ENCODE assay signal across 1 cellular context in the genomic region with DNA sequence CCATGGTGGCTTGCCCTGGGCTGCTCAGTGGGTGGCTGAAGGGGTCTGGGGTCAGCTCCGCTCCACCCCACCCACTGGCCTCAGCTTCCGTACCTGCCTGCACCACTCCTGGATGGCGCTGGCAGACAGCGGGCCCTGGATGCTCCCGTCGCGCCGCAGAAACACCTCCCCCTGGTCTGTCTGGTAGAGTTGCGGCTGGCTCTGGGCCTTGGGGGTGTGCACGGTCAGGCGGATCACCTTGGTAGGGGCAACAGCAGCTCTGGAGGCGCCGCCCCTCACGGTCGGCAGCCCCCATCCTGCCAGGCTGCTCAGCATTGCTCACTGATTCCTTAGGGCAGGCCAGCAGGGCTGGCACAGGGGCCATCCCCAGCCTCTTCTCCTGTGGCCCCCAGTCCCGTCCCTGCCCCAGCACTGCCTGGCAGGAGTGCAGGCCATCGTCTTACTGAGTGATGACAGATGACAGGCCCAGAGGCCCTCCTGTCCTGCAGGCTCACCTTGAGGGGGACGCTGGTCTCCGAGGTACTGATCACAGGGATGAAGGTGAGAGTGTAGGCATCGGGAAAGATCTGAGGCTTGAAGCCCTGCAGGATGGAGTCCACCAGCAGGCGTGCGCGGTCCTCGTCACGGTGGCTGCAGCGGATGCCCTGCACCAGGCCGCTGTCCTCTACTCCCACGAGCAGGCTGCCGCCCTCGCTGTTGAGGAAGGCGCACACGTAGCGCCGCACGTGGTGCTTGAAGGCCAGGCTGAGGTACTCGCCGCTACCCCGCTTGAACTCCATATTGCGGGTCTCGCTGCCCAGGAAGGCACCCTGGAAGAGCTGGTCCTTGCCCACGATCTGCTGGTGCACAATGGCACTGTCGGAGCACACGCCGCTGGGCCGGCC.
TF ChIP-seq lines count a peak whose summit lies in the region.

No MANE protein-coding gene starts in this region.

TF ChIP-seq in H1, 55 proteins besides CTCF, POLR2A, EP300 and RAD21:
- TF ChIP-seq TCF12 (IDR thresholded peaks at IDR 0.05; ENCODE audit: low read depth, low read length) (no peak), SIRT6 (IDR thresholded peaks at IDR 0.05; ENCODE audit: low read length) (no peak), NRF1 (IDR thresholded peaks at IDR 0.05; ENCODE audit: low read depth, low read length) (no peak), PHF8 (conservative IDR thresholded peaks at IDR 0.05; ENCODE audit: low read depth, low read length) (no peak), SP1 (IDR thresholded peaks at IDR 0.05; ENCODE audit: low read depth, low read length) (no peak), HDAC6 (IDR thresholded peaks at IDR 0.05; ENCODE audit: low read depth, low read length) (no peak), GTF2F1 (IDR thresholded peaks at IDR 0.05; ENCODE audit: borderline replicate concordance, low read depth, low read length) (no peak), YY1 (IDR thresholded peaks at IDR 0.05; ENCODE audit: low read depth, low read length) (no peak), BACH1 (IDR thresholded peaks at IDR 0.05; ENCODE audit: low read length) (no peak), SP2 (IDR thresholded peaks at IDR 0.05; ENCODE audit: low read length) (no peak), KDM1A (IDR thresholded peaks at IDR 0.05; ENCODE audit: borderline replicate concordance, low read length) (no peak), RFX5 (IDR thresholded peaks at IDR 0.05; ENCODE audit: borderline replicate concordance, low read depth, low read length) (no peak), SUZ12 (IDR thresholded peaks at IDR 0.05; ENCODE audit: low read length) (no peak), TAF7 (optimal IDR thresholded peaks at IDR 0.05; ENCODE audit: borderline replicate concordance, low read depth, low read length) (no peak), JUN (IDR thresholded peaks at IDR 0.05; ENCODE audit: low read depth, low read length) (no peak), CHD1 (IDR thresholded peaks at IDR 0.05; ENCODE audit: low read depth, low read length) (no peak)
- TF ChIP-seq, protein P1, sequence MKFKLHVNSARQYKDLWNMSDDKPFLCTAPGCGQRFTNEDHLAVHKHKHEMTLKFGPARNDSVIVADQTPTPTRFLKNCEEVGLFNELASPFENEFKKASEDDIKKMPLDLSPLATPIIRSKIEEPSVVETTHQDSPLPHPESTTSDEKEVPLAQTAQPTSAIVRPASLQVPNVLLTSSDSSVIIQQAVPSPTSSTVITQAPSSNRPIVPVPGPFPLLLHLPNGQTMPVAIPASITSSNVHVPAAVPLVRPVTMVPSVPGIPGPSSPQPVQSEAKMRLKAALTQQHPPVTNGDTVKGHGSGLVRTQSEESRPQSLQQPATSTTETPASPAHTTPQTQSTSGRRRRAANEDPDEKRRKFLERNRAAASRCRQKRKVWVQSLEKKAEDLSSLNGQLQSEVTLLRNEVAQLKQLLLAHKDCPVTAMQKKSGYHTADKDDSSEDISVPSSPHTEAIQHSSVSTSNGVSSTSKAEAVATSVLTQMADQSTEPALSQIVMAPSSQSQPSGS (IDR thresholded peaks at IDR 0.05; ENCODE audit: low read length) = no peak
- TF ChIP-seq, protein P2, sequence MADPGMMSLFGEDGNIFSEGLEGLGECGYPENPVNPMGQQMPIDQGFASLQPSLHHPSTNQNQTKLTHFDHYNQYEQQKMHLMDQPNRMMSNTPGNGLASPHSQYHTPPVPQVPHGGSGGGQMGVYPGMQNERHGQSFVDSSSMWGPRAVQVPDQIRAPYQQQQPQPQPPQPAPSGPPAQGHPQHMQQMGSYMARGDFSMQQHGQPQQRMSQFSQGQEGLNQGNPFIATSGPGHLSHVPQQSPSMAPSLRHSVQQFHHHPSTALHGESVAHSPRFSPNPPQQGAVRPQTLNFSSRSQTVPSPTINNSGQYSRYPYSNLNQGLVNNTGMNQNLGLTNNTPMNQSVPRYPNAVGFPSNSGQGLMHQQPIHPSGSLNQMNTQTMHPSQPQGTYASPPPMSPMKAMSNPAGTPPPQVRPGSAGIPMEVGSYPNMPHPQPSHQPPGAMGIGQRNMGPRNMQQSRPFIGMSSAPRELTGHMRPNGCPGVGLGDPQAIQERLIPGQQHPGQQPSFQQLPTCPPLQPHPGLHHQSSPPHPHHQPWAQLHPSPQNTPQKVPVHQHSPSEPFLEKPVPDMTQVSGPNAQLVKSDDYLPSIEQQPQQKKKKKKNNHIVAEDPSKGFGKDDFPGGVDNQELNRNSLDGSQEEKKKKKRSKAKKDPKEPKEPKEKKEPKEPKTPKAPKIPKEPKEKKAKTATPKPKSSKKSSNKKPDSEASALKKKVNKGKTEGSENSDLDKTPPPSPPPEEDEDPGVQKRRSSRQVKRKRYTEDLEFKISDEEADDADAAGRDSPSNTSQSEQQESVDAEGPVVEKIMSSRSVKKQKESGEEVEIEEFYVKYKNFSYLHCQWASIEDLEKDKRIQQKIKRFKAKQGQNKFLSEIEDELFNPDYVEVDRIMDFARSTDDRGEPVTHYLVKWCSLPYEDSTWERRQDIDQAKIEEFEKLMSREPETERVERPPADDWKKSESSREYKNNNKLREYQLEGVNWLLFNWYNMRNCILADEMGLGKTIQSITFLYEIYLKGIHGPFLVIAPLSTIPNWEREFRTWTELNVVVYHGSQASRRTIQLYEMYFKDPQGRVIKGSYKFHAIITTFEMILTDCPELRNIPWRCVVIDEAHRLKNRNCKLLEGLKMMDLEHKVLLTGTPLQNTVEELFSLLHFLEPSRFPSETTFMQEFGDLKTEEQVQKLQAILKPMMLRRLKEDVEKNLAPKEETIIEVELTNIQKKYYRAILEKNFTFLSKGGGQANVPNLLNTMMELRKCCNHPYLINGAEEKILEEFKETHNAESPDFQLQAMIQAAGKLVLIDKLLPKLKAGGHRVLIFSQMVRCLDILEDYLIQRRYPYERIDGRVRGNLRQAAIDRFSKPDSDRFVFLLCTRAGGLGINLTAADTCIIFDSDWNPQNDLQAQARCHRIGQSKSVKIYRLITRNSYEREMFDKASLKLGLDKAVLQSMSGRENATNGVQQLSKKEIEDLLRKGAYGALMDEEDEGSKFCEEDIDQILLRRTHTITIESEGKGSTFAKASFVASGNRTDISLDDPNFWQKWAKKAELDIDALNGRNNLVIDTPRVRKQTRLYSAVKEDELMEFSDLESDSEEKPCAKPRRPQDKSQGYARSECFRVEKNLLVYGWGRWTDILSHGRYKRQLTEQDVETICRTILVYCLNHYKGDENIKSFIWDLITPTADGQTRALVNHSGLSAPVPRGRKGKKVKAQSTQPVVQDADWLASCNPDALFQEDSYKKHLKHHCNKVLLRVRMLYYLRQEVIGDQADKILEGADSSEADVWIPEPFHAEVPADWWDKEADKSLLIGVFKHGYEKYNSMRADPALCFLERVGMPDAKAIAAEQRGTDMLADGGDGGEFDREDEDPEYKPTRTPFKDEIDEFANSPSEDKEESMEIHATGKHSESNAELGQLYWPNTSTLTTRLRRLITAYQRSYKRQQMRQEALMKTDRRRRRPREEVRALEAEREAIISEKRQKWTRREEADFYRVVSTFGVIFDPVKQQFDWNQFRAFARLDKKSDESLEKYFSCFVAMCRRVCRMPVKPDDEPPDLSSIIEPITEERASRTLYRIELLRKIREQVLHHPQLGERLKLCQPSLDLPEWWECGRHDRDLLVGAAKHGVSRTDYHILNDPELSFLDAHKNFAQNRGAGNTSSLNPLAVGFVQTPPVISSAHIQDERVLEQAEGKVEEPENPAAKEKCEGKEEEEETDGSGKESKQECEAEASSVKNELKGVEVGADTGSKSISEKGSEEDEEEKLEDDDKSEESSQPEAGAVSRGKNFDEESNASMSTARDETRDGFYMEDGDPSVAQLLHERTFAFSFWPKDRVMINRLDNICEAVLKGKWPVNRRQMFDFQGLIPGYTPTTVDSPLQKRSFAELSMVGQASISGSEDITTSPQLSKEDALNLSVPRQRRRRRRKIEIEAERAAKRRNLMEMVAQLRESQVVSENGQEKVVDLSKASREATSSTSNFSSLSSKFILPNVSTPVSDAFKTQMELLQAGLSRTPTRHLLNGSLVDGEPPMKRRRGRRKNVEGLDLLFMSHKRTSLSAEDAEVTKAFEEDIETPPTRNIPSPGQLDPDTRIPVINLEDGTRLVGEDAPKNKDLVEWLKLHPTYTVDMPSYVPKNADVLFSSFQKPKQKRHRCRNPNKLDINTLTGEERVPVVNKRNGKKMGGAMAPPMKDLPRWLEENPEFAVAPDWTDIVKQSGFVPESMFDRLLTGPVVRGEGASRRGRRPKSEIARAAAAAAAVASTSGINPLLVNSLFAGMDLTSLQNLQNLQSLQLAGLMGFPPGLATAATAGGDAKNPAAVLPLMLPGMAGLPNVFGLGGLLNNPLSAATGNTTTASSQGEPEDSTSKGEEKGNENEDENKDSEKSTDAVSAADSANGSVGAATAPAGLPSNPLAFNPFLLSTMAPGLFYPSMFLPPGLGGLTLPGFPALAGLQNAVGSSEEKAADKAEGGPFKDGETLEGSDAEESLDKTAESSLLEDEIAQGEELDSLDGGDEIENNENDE (IDR thresholded peaks at IDR 0.05; ENCODE audit: insufficient replicate concordance, low read length) = no peak
- TF ChIP-seq, protein P3, sequence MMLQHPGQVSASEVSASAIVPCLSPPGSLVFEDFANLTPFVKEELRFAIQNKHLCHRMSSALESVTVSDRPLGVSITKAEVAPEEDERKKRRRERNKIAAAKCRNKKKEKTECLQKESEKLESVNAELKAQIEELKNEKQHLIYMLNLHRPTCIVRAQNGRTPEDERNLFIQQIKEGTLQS (IDR thresholded peaks at IDR 0.05; ENCODE audit: insufficient read depth, low read depth, low read length) = no peak
